ENCODE assay signal across 23 cellular contexts in the genomic region with DNA sequence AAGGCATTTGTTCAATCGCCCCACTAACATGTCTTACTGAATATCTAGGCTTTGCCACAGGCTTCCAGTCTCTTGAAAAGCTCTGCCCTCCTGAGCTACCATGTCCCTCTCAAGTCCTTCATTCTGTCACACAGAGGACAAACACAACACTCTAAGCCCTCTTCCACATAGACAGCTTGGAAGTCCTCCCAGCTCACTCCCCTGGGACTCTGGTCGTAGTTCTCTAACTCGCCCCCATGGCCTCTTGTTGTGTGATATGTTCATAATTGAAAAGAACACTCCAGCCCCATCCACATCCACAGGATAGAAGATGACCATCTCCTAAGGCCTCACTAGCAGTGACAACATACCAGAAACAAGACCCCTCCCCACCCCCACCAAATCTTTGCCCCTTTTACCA. TPM values are rescaled to one million over a fixed set of nuclear protein-coding genes. Genes with fewer than 3 reads are reported as not detected.
A peak's percentile ranks its signal among the peaks of the same experiment; 100 is the strongest.
DNase-seq lines count a peak whose midpoint lies in the region; ATAC-seq and TF ChIP-seq lines count a peak whose summit lies in the region.
"Had no signal": no experiment of that assay in that cellular context is flagged by ENCODE, and none has a peak within 500 bp of the region (broad histone marks: within the 10 kb centered on the region; RNA-seq: fewer than 3 reads in every experiment).

No MANE protein-coding gene starts in this region.

- H2AK5ac ChIP-seq in IMR-90 (ENCODE audit: low read depth, low read length): no peak overlapping the region

- H3K27me3 ChIP-seq in CD8-positive, alpha-beta T cell (ENCODE audit: insufficient read depth, low read length): no peaks in the 10 kb centered on the region
- H3K27me3 ChIP-seq in IMR-90 (ENCODE audit: control insufficient read depth, insufficient read depth, low read length): no peaks in the 10 kb centered on the region
- no peaks in the 10 kb centered on the region for H3K27me3 ChIP-seq in right cardiac atrium (ENCODE audit: control insufficient read depth, insufficient read depth)
- H3K27me3 ChIP-seq: SJCRH30 had no signal

- TF ChIP-seq RAD21 in IMR-90 (IDR thresholded peaks at IDR 0.05; ENCODE audit: low read length): no peak

- no peak overlapping the region for H4K91ac ChIP-seq in IMR-90 (ENCODE audit: insufficient read depth, low read depth, low read length)

- no peak overlapping the region for H2BK120ac ChIP-seq in IMR-90 (ENCODE audit: low read depth, low read length)

- H3K36me3 Mint-ChIP-seq in CD8-positive, alpha-beta T cell: peaks cover 4% of the 10 kb centered on the region
- H3K36me3 Mint-ChIP-seq in activated T-helper 1 cell treated with anti-CD3 and anti-CD28 coated beads, Interleukin-12 subunit alpha, Interleukin-12 subunit beta, Interleukin-2, Interleukin-4 antibody, amounts not matched to agents 30 ng/mL and 10 ng/mL and 1 ng/mL, durations not matched to agents 14 hours and 24 hours and 36 hours (ENCODE audit: low read depth): peaks cover 57% of the 10 kb centered on the region

- CTCF ChIA-PET in CD8-positive, alpha-beta T cell (lab: Charles Lee): no interaction called here
- CTCF ChIA-PET in IMR-90 (lab: Yijun Ruan, JAX): no interaction called here

- H3K4me3 Mint-ChIP-seq in CD8-positive, alpha-beta T cell: no peak overlapping the region
- no peak overlapping the region for H3K4me3 Mint-ChIP-seq in activated T-helper 1 cell treated with anti-CD3 and anti-CD28 coated beads, Interleukin-12 subunit alpha, Interleukin-12 subunit beta, Interleukin-2, Interleukin-4 antibody, amounts not matched to agents 30 ng/mL and 10 ng/mL and 1 ng/mL, durations not matched to agents 14 hours and 24 hours and 36 hours
- H3K4me3 Mint-ChIP-seq: B cell; CD8-positive, alpha-beta memory T cell had no signal

- intact Hi-C loops in Right ventricle myocardium superior (cut with DNase I) (no loop called here), left cardiac atrium (cut with DNase I) (no loop called here), IMR-90 (cut with micrococcal nuclease) (no loop called here), right cardiac atrium (cut with DNase I) (no loop called here)
- intact Hi-C loops in CD8-positive, alpha-beta T cell (cut with DNase I, micrococcal nuclease): no loop called here
- intact Hi-C loops in activated T-helper 1 cell treated with anti-CD3 and anti-CD28 coated beads, Interleukin-12 subunit alpha, Interleukin-12 subunit beta, Interleukin-2, Interleukin-4 antibody, amounts not matched to agents 30 ng/mL and 10 ng/mL and 1 ng/mL, durations not matched to agents 14 hours and 24 hours and 36 hours (cut with micrococcal nuclease): no loop called here

- BruUV-seq in IMR-90 (replicated peaks; lab: Mats Ljungman, UMichigan): no TSS peak

- H3K4me3 ChIP-seq in CD8-positive, alpha-beta T cell (ENCODE audit: low read depth, low read length): no peak overlapping the region
- H3K4me3 ChIP-seq in IMR-90 (ENCODE audit: insufficient read depth, low read depth, low read length): no peak overlapping the region
- no peak overlapping the region for H3K4me3 ChIP-seq in right cardiac atrium (ENCODE audit: low read length)
- no peak overlapping the region for H3K4me3 ChIP-seq in foreskin fibroblast (ENCODE audit: low read depth in 1 of 2, low read length in 2 of 2)
- H3K4me3 ChIP-seq: SJCRH30 had no signal

- no peak overlapping the region for H2BK15ac ChIP-seq in IMR-90 (ENCODE audit: low read depth, low read length)

- no peak overlapping the region for H2BK20ac ChIP-seq in IMR-90 (ENCODE audit: low read depth, low read length)

- peak overlapping the region; percentile 28 for H3K27ac Mint-ChIP-seq in CD8-positive, alpha-beta T cell
- no peak overlapping the region for H3K27ac Mint-ChIP-seq in activated T-helper 1 cell treated with anti-CD3 and anti-CD28 coated beads, Interleukin-12 subunit alpha, Interleukin-12 subunit beta, Interleukin-2, Interleukin-4 antibody, amounts not matched to agents 30 ng/mL and 10 ng/mL and 1 ng/mL, durations not matched to agents 14 hours and 24 hours and 36 hours
- H3K27ac Mint-ChIP-seq: B cell had no signal

- no peak overlapping the region for H3K4ac ChIP-seq in IMR-90 (ENCODE audit: low read depth, low read length)

- POLR2A ChIA-PET in CD8-positive, alpha-beta T cell (lab: Charles Lee): no interaction called here
- POLR2A ChIA-PET in IMR-90 (lab: Charles Lee; ENCODE audit: unreplicated experiment): no interaction called here

- 100% methylated on average over 1 of the region's 3 CpGs; no CpG with 5 or more reads in 1 of the 2 experiments for WGBS in IMR-90 (ENCODE audit: extremely low coverage in 2 of 2, insufficient read length in 1 of 2), 2 experiments
- WGBS in right cardiac atrium: 70% methylated on average over 3 of the region's 3 CpGs

- DNase-seq in Right ventricle myocardium superior (peak; percentile 40), left cardiac atrium (no peak), IMR-90 (no peak), right cardiac atrium (peak; percentile 18 to 60 (median 43)), foreskin fibroblast (no peak)
- no peak for DNase-seq in CD8-positive, alpha-beta T cell
- no peak for DNase-seq in activated T-helper 1 cell treated with anti-CD3 and anti-CD28 coated beads, Interleukin-12 subunit alpha, Interleukin-12 subunit beta, Interleukin-2, Interleukin-4 antibody, amounts not matched to agents 30 ng/mL and 10 ng/mL and 1 ng/mL, durations not matched to agents 14 hours and 24 hours and 36 hours (ENCODE audit: low spot score)
- DNase-seq: CD8-positive, alpha-beta memory T cell; DMS153; DND-41; HCEC 1CT; KG1; MM.1S; NCI-H1092; NCI-H1436; NCI-H187; NCI-H2171 treated with DMSO at 0.1 percent for 48 hours; NCI-H345; NCI-H510A treated with DMSO at 0.1 percent for 48 hours; SJCRH30 had no signal

- TF ChIP-seq CTCF in CD8-positive, alpha-beta T cell (IDR thresholded peaks at IDR 0.05): no peak
- TF ChIP-seq CTCF in IMR-90 (conservative IDR thresholded peaks at IDR 0.05; ENCODE audit: low read depth, low read length): no peak
- TF ChIP-seq CTCF in foreskin fibroblast (IDR thresholded peaks at IDR 0.05; ENCODE audit: low read depth, low read length): no peak

- no peak overlapping the region for H3K18ac ChIP-seq in IMR-90 (ENCODE audit: low read depth, low read length)

- H3K56ac ChIP-seq in IMR-90 (ENCODE audit: extremely low read depth, insufficient read depth, low read length): no peak overlapping the region

- H2AFZ ChIP-seq in IMR-90 (replicated peaks; ENCODE audit: low read length, poor library complexity): peak overlapping the region; percentile 21

- no peaks in the 10 kb centered on the region for H3K27me3 Mint-ChIP-seq in CD8-positive, alpha-beta T cell (ENCODE audit: low read depth)
- no peaks in the 10 kb centered on the region for H3K27me3 Mint-ChIP-seq in activated T-helper 1 cell treated with anti-CD3 and anti-CD28 coated beads, Interleukin-12 subunit alpha, Interleukin-12 subunit beta, Interleukin-2, Interleukin-4 antibody, amounts not matched to agents 30 ng/mL and 10 ng/mL and 1 ng/mL, durations not matched to agents 14 hours and 24 hours and 36 hours (ENCODE audit: insufficient read depth)
- H3K27me3 Mint-ChIP-seq: B cell; CD8-positive, alpha-beta memory T cell had no signal

- H4K8ac ChIP-seq in IMR-90 (ENCODE audit: low read depth in 2 of 2, low read length in 2 of 2): no peak overlapping the region

- H3K27ac ChIP-seq in CD8-positive, alpha-beta T cell (ENCODE audit: low read depth, low read length): no peak overlapping the region
- H3K27ac ChIP-seq in IMR-90 (ENCODE audit: insufficient read depth, low read length): no peak overlapping the region
- no peak overlapping the region for H3K27ac ChIP-seq in right cardiac atrium (ENCODE audit: low read length)
- H3K27ac ChIP-seq: C4-2B, SJCRH30 had no signal

- H3K9me3 ChIP-seq in CD8-positive, alpha-beta T cell (ENCODE audit: low read length): no peaks in the 10 kb centered on the region
- H3K9me3 ChIP-seq in IMR-90 (ENCODE audit: control insufficient read depth, insufficient read depth, low read length) (no peaks in the 10 kb centered on the region), right cardiac atrium (ENCODE audit: control insufficient read depth, low read length) (no peaks in the 10 kb centered on the region)
- H3K9me3 ChIP-seq: SJCRH30 had no signal

- no peaks in the 10 kb centered on the region for H3K4me1 ChIP-seq in CD8-positive, alpha-beta T cell (ENCODE audit: insufficient read depth, low read length)
- H3K4me1 ChIP-seq in IMR-90 (ENCODE audit: control insufficient read depth, insufficient read depth, low read length) (no peaks in the 10 kb centered on the region), right cardiac atrium (ENCODE audit: control insufficient read depth, insufficient read depth, low read length) (no peaks in the 10 kb centered on the region)
- H3K4me1 ChIP-seq: SJCRH30 had no signal

- no peaks in the 10 kb centered on the region for H4K20me1 ChIP-seq in IMR-90 (ENCODE audit: insufficient read depth, low read length)

- peaks cover 7 to 14% of the 10 kb centered on the region in 2 experiments for H3K79me1 ChIP-seq in IMR-90 (ENCODE audit: low read depth in 1 of 2, low read length in 2 of 2)

- H3K23ac ChIP-seq in IMR-90 (ENCODE audit: low read depth, low read length): no peak overlapping the region

- dilution Hi-C loops in IMR-90 (cut with HindIII; ENCODE audit: low sequenced_read_pairs, unreplicated experiment): no loop called here

- H3K9me3 Mint-ChIP-seq in CD8-positive, alpha-beta T cell: no peaks in the 10 kb centered on the region
- no peaks in the 10 kb centered on the region for H3K9me3 Mint-ChIP-seq in activated T-helper 1 cell treated with anti-CD3 and anti-CD28 coated beads, Interleukin-12 subunit alpha, Interleukin-12 subunit beta, Interleukin-2, Interleukin-4 antibody, amounts not matched to agents 30 ng/mL and 10 ng/mL and 1 ng/mL, durations not matched to agents 14 hours and 24 hours and 36 hours
- H3K9me3 Mint-ChIP-seq: CD8-positive, alpha-beta memory T cell had no signal

- no peak for TF ChIP-seq POLR2A in IMR-90 (IDR thresholded peaks at IDR 0.05; ENCODE audit: low read depth, low read length)

- no peaks in the 10 kb centered on the region for H3K4me1 Mint-ChIP-seq in CD8-positive, alpha-beta T cell (ENCODE audit: low read depth)
- H3K4me1 Mint-ChIP-seq in activated T-helper 1 cell treated with anti-CD3 and anti-CD28 coated beads, Interleukin-12 subunit alpha, Interleukin-12 subunit beta, Interleukin-2, Interleukin-4 antibody, amounts not matched to agents 30 ng/mL and 10 ng/mL and 1 ng/mL, durations not matched to agents 14 hours and 24 hours and 36 hours (ENCODE audit: low read depth): no peaks in the 10 kb centered on the region
- H3K4me1 Mint-ChIP-seq: B cell; CD8-positive, alpha-beta memory T cell had no signal

- H3K14ac ChIP-seq in IMR-90 (replicated peaks; ENCODE audit: low read depth, low read length): no peak overlapping the region

- H3K9ac ChIP-seq in IMR-90 (ENCODE audit: low read depth, low read length): no peak overlapping the region

- no peak overlapping the region for H2AK9ac ChIP-seq in IMR-90 (replicated peaks; ENCODE audit: low read depth, low read length, poor library complexity)

- ATAC-seq in Right ventricle myocardium superior (ENCODE audit: poor library complexity) (no peak), left cardiac atrium (no peak), IMR-90 (ENCODE audit: low read depth) (no peak), right cardiac atrium (no peak)
- no peak for ATAC-seq in CD8-positive, alpha-beta T cell
- ATAC-seq: SK-N-SH treated with all-trans-retinoic acid at 6 μM for 48 hours had no signal

- no peak overlapping the region for H2BK5ac ChIP-seq in IMR-90 (ENCODE audit: low read depth, low read length, poor library complexity, severe bottlenecking)

- H3K4me2 ChIP-seq in IMR-90 (ENCODE audit: low read depth, low read length): no peak overlapping the region

- no peaks in the 10 kb centered on the region for H3K36me3 ChIP-seq in CD8-positive, alpha-beta T cell (ENCODE audit: insufficient read depth, low read length)
- H3K36me3 ChIP-seq in IMR-90 (ENCODE audit: control insufficient read depth, insufficient read depth, low read length): peaks cover 4% of the 10 kb centered on the region; the same call in 1 of the 2 replicates

- in situ Hi-C loops in IMR-90 (cut with MboI; ENCODE audit: low sequenced_read_pairs): no loop called here

- no peaks in the 10 kb centered on the region; the same call in 1 of the 2 replicates for H3K9me1 ChIP-seq in IMR-90 (ENCODE audit: insufficient read depth, low read length)

- H4K5ac ChIP-seq in IMR-90 (ENCODE audit: low read depth, low read length): no peak overlapping the region

RNA-seq across cellular contexts. Expression of a gene that starts 37.9 kb away (rescaled TPM):
- total RNA-seq in Right ventricle myocardium superior (0.65 TPM), left cardiac atrium (1 to 10 TPM in 1 of 2 donors, under 1 TPM in 1; 0.76 to 1.6 TPM), IMR-90 (2012; rRNA removed) (43.4 and 45.8 TPM in 2 replicates), right cardiac atrium (1 to 10 TPM in 2 of 4 donors, under 1 TPM in 2; 0.31 to 2.0 (median 0.99) TPM)
- 1 to 10 TPM; 2.4 to 3.1 TPM for total RNA-seq in CD8-positive, alpha-beta T cell
- polyA plus RNA-seq in IMR-90 (2012; rRNA removed) (17.6 and 19.6 TPM in 2 replicates), right cardiac atrium (0.38 TPM)
- 2.7 and 5.8 TPM in 2 replicates for polyA plus RNA-seq in IMR-90 (2012; cell fraction: cytosol; rRNA removed)
- polyA plus RNA-seq in IMR-90 (2012; cell fraction: nucleus; rRNA removed; ENCODE audit: low replicate concordance): 3.2 and 12.5 TPM in 2 replicates
- total RNA-seq in activated T-helper 1 cell treated with anti-CD3 and anti-CD28 coated beads, Interleukin-12 subunit alpha, Interleukin-12 subunit beta, Interleukin-2, Interleukin-4 antibody, amounts not matched to agents 30 ng/mL and 10 ng/mL and 1 ng/mL, durations not matched to agents 14 hours and 24 hours and 36 hours: 56.1 and 61.9 TPM in 2 replicates

Comparison
In these comparisons a context has a peak if more than half of its experiments do, and no peak if none do; other contexts are left out.
1. DNase-seq: peak in Right ventricle myocardium superior (single experiment) and right cardiac atrium (3 of 3); none in left cardiac atrium (single experiment), CD8-positive, alpha-beta T cell (0 of 7), IMR-90 (single experiment), activated T-helper 1 cell treated with anti-CD3 and anti-CD28 coated beads, Interleukin-12 subunit alpha, Interleukin-12 subunit beta, Interleukin-2, Interleukin-4 antibody, amounts not matched to agents 30 ng/mL and 10 ng/mL and 1 ng/mL, durations not matched to agents 14 hours and 24 hours and 36 hours (single experiment) and foreskin fibroblast (0 of 2).
2. RNA of a gene that starts 37.9 kb away (total RNA-seq): 56.1 to 61.9 TPM in activated T-helper 1 cell treated with anti-CD3 and anti-CD28 coated beads, Interleukin-12 subunit alpha, Interleukin-12 subunit beta, Interleukin-2, Interleukin-4 antibody, amounts not matched to agents 30 ng/mL and 10 ng/mL and 1 ng/mL, durations not matched to agents 14 hours and 24 hours and 36 hours and 43.4 to 45.8 TPM in IMR-90; 2.4 to 3.1 TPM in CD8-positive, alpha-beta T cell, 0.76 to 1.6 TPM in left cardiac atrium, 0.31 to 2.0 TPM in right cardiac atrium and 0.65 TPM in Right ventricle myocardium superior (single experiment); every median in the first group is over 10 times any median in the second.